In the genomic region with DNA sequence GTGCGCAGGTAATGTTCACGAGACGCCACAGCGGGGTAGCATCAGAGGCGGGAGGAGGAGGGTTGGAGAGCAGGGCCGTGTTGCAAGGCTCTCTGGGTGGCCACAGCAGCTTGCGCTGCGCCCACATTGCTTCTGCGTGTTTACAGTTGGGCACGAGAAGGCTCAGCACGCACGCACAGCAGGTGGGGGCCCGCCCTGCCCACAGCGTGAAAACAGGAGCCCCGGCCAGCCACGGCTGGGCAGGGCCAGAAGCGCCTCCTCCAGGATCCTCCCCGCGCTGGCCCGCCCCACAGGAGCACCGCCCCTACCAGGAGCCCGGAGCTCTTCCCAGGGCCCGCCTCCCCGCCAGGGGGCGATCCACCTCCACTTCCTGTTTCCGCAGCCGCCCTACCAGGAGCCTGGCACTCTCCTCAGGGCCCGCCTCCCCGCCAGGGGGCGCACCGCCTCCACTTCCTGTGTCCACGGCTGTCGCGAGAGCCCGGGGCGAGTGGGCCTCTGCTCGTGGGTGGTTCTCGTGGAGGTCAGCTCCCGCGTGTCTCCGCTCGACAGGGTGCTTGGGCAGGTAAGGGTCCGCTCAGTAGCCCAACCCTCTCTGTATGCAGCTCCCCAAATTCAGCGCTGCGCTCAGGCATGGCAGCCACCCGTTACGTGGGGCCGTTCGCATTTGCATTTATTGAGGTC, we compare ENCODE assay signal across 8 cellular contexts. TPM values are rescaled to one million over a fixed set of nuclear protein-coding genes. Genes with fewer than 3 reads are reported as not detected.
DNase-seq lines count a peak whose midpoint lies in the region; ATAC-seq, FAIRE-seq and TF ChIP-seq lines count a peak whose summit lies in the region.

A gene with protein sequence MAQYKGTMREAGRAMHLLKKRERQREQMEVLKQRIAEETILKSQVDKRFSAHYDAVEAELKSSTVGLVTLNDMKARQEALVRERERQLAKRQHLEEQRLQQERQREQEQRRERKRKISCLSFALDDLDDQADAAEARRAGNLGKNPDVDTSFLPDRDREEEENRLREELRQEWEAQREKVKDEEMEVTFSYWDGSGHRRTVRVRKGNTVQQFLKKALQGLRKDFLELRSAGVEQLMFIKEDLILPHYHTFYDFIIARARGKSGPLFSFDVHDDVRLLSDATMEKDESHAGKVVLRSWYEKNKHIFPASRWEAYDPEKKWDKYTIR (plus strand): TSS at position 449 of the 681 bp plus-strand sequence. CDS start 439 bp downstream, outside the sequence.

- ATAC-seq in WTC11: peak; percentile 98

- H3K9me3 Mint-ChIP-seq in HFFc6 (no peaks in the 10 kb centered on the region; the same call in 1 of the 2 replicates), WTC11 (no peaks in the 10 kb centered on the region), Caco-2 (ENCODE audit: unreplicated experiment) (peaks cover 12% of the 10 kb centered on the region)

- intact Hi-C loops in Caco-2 (cut with micrococcal nuclease; ENCODE audit: unreplicated experiment): no loop called here

- H3K27me3 ChIP-seq in bronchial epithelial cell (ENCODE audit: control insufficient read depth, insufficient read depth, low read length) (no peaks in the 10 kb centered on the region), Caco-2 (replicated peaks; ENCODE audit: control insufficient read depth, insufficient read depth, low read length) (no peaks in the 10 kb centered on the region)

- POLR2A ChIA-PET in WTC11 (lab: Charles Lee) (interaction anchor here (0.5 to 1.5 kb wide), 6 partner anchors 35 to 1405 kb away, joined by 3 to 5 read pairs (median 3); a partner anchor contains a TSS), Caco-2 (lab: Charles Lee) (no interaction called here)

- peak within 1 kb of the TSS; percentile 58 for H3K27ac Mint-ChIP-seq in HFFc6
- H3K27ac Mint-ChIP-seq in WTC11: no peak within 1 kb of the TSS
- H3K27ac Mint-ChIP-seq in Caco-2 (ENCODE audit: unreplicated experiment): no peak within 1 kb of the TSS

- H3K4me3 Mint-ChIP-seq in HFFc6: peak within 1 kb of the TSS; percentile 80
- peak within 1 kb of the TSS; percentile 80 for H3K4me3 Mint-ChIP-seq in WTC11
- H3K4me3 Mint-ChIP-seq in Caco-2 (ENCODE audit: unreplicated experiment): no peak within 1 kb of the TSS

- DNase-seq in GM12864 (ENCODE audit: low read depth): peak; percentile 52
- DNase-seq in HFFc6: peak; percentile 82
- DNase-seq in NCI-H1436 treated with DMSO at 0.1 percent for 48 hours (lab: John Stamatoyannopoulos, UW): peak; percentile 17
- DNase-seq in WTC11 (ENCODE audit: low spot score): peak; percentile 98
- peak; percentile 65 for DNase-seq in bronchial epithelial cell (ENCODE audit: low read depth)
- peak; percentile 98 for DNase-seq in iPS-NIHi7 (ENCODE audit: extremely low spot score)
- DNase-seq in smooth muscle cell of the brain vasculature (ENCODE audit: low read depth, low spot score): peak; percentile 54
- no peak for DNase-seq in Caco-2

- no peak for FAIRE-seq in bronchial epithelial cell (lab: Jason Lieb, UNC)

- H3K4me1 Mint-ChIP-seq in HFFc6 (ENCODE audit: low read depth): peaks cover 31% of the 10 kb centered on the region
- H3K4me1 Mint-ChIP-seq in WTC11: peaks cover 9% of the 10 kb centered on the region
- no peaks in the 10 kb centered on the region for H3K4me1 Mint-ChIP-seq in Caco-2 (ENCODE audit: low read depth, unreplicated experiment)

- H3K36me3 ChIP-seq in bronchial epithelial cell (ENCODE audit: control insufficient read depth, insufficient read depth, low read length) (no peaks in the 10 kb centered on the region), Caco-2 (ENCODE audit: control insufficient read depth, insufficient read depth, low read length) (no peaks in the 10 kb centered on the region)

- H3K4me3 ChIP-seq in GM12864 (ENCODE audit: low read depth, low read length) (peak within 1 kb of the TSS; percentile 45), bronchial epithelial cell (ENCODE audit: low read depth, low read length) (peak within 1 kb of the TSS; percentile 47), Caco-2 (ENCODE audit: low read depth, low read length) (no peak within 1 kb of the TSS)

- no TSS peak for BruUV-seq in Caco-2 (replicated peaks; lab: Mats Ljungman, UMichigan)

- H3K36me3 Mint-ChIP-seq in HFFc6 (ENCODE audit: low read depth) (no peaks in the 10 kb centered on the region), WTC11 (no peaks in the 10 kb centered on the region), Caco-2 (ENCODE audit: insufficient read depth, unreplicated experiment) (no peaks in the 10 kb centered on the region)

- CTCF ChIA-PET in WTC11 (lab: Charles Lee) (interaction anchor here (0.5 to 7.4 kb wide), 132 partner anchors 8 to 1057 kb away, joined by 3 to 221 read pairs (median 6); partner anchors contain the start of genes ECI2 and PXDC1), Caco-2 (lab: Charles Lee) (interaction anchor here (0.6 kb wide), 1 partner anchor 18 kb away, joined by 3 read pairs; no protein-coding TSS in a partner anchor)

- TF ChIP-seq CTCF in GM12864 (IDR thresholded peaks at IDR 0.05; ENCODE audit: low read depth, low read length, missing control alignments) (peak; percentile 72), HFFc6 (IDR thresholded peaks at IDR 0.05) (peak; percentile 98), WTC11 (IDR thresholded peaks at IDR 0.05) (peak; percentile 100), bronchial epithelial cell (IDR thresholded peaks at IDR 0.05; ENCODE audit: insufficient read depth, low read length, severe bottlenecking) (peak; percentile 88), Caco-2 (IDR thresholded peaks at IDR 0.05; ENCODE audit: insufficient read depth in 1 of 2, low read depth in 1 of 2, low read length in 1 of 2, severe bottlenecking in 1 of 2, unreplicated experiment in 1 of 2) (no peak)

- H3K9me3 ChIP-seq in Caco-2: peaks cover 14% of the 10 kb centered on the region

- no peaks in the 10 kb centered on the region for H3K4me1 ChIP-seq in Caco-2

- no peaks in the 10 kb centered on the region; the same call in 1 of the 2 replicates for H3K27me3 Mint-ChIP-seq in HFFc6 (ENCODE audit: insufficient read depth)
- peaks cover 6% of the 10 kb centered on the region for H3K27me3 Mint-ChIP-seq in WTC11 (ENCODE audit: low read depth)
- no peaks in the 10 kb centered on the region for H3K27me3 Mint-ChIP-seq in Caco-2 (ENCODE audit: insufficient read depth, unreplicated experiment)

TF ChIP-seq in WTC11, 78 proteins besides CTCF, POLR2A, EP300 and RAD21 (continues in another document):
- TF ChIP-seq ZBTB21 (CRISPR knock-in tag; IDR thresholded peaks at IDR 0.05; ENCODE audit: borderline replicate concordance) (peak; percentile 79; the same call in 1 of the 2 replicates), IRF1 (CRISPR knock-in tag; IDR thresholded peaks at IDR 0.05) (no peak), ZNF671 (CRISPR knock-in tag; IDR thresholded peaks at IDR 0.05) (no peak), ZNF138 (CRISPR knock-in tag; conservative IDR thresholded peaks at IDR 0.05) (peak; percentile 82; the same call in 1 of the 2 replicates)
- TF ChIP-seq, protein P1, sequence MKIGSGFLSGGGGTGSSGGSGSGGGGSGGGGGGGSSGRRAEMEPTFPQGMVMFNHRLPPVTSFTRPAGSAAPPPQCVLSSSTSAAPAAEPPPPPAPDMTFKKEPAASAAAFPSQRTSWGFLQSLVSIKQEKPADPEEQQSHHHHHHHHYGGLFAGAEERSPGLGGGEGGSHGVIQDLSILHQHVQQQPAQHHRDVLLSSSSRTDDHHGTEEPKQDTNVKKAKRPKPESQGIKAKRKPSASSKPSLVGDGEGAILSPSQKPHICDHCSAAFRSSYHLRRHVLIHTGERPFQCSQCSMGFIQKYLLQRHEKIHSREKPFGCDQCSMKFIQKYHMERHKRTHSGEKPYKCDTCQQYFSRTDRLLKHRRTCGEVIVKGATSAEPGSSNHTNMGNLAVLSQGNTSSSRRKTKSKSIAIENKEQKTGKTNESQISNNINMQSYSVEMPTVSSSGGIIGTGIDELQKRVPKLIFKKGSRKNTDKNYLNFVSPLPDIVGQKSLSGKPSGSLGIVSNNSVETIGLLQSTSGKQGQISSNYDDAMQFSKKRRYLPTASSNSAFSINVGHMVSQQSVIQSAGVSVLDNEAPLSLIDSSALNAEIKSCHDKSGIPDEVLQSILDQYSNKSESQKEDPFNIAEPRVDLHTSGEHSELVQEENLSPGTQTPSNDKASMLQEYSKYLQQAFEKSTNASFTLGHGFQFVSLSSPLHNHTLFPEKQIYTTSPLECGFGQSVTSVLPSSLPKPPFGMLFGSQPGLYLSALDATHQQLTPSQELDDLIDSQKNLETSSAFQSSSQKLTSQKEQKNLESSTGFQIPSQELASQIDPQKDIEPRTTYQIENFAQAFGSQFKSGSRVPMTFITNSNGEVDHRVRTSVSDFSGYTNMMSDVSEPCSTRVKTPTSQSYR (CRISPR knock-in tag; IDR thresholded peaks at IDR 0.05): 0 out of 2 replicates have a peak, but pooled peaks have one; percentile 40

RNA-seq across cellular contexts. Expression of the gene that starts here (rescaled TPM):
- 10 to 100 TPM in 3 of 6 experiments, 1 to 10 TPM in 3; 8.0 to 11.7 (median 10.2) TPM for total RNA-seq in HFFc6 (2021; fragmentation: NEBNext Ultra II Directional; extraction: Animal tissue kit (Norgen Biotek cat#: 25700))
- total RNA-seq in WTC11 (2021) (2.1 to 3.6 TPM (median 3.3 TPM) in 3 replicates), bronchial epithelial cell (6.0 and 10.3 TPM in 2 replicates), Caco-2 (2022) (not detected in 2 replicates)

Comparison
In these comparisons a context has a peak if more than half of its experiments do, and no peak if none do; other contexts are left out.
1. DNase-seq: peak in GM12864 (single experiment), HFFc6 (single experiment), NCI-H1436 treated with DMSO at 0.1 percent for 48 hours (single experiment), WTC11 (single experiment), bronchial epithelial cell (single experiment), iPS-NIHi7 (single experiment) and smooth muscle cell of the brain vasculature (single experiment); none in Caco-2 (0 of 2).
2. CTCF ChIP-seq: peak in GM12864 (single experiment), HFFc6 (single experiment), WTC11 (single experiment) and bronchial epithelial cell (single experiment); none in Caco-2 (0 of 2).